In the genomic region with DNA sequence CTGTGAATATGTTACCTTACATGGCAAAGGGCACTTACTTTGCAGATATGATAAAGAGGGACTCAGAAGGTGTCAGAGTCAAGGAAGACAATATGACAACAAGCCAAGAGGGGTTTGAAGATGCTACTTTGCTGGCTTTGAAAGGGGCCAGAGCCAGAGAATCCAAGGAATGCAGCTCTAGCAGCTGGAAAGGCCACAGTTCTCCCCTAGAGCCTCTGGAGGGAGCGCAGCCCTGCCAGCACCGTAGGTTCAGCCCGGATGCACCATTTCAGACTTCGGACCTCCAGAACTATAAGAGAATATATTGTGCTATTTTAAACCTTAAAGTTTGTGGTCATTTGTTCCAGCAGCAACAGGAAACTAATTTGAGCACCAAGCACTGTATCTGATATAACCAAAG, we compare ENCODE assay signal across 22 cellular contexts.
"Had no signal": no experiment of that assay in that cellular context is flagged by ENCODE, and none has a peak within 500 bp of the region (broad histone marks: within the 10 kb centered on the region; RNA-seq: fewer than 3 reads in every experiment).

No MANE protein-coding gene starts in this region.

- H3K4me2 ChIP-seq: SK-N-SH had no signal

- H3K4me3 Mint-ChIP-seq: activated CD4-positive, alpha-beta T cell treated with anti-CD3 and anti-CD28 coated beads for 36 hours; activated CD8-positive, alpha-beta T cell treated with anti-CD3 and anti-CD28 coated beads for 36 hours; activated naive CD8-positive, alpha-beta T cell treated with anti-CD3 and anti-CD28 coated beads, Interleukin-2, amount 10 ng/mL, durations not matched to agents 7 days and 5 days had no signal

- DNase-seq: activated CD4-positive, alpha-beta T cell treated with anti-CD3 and anti-CD28 coated beads for 36 hours; activated CD8-positive, alpha-beta memory T cell treated with anti-CD3 and anti-CD28 coated beads, Interleukin-2, amount 50 U/mL, for 48 hours; activated CD8-positive, alpha-beta T cell treated with anti-CD3 and anti-CD28 coated beads for 36 hours; activated naive CD4-positive, alpha-beta T cell treated with anti-CD3 and anti-CD28 coated beads, Interleukin-2, amount 50 U/mL, for 16 hours; activated naive CD8-positive, alpha-beta T cell treated with anti-CD3 and anti-CD28 coated beads, Interleukin-2, amount 10 ng/mL, durations not matched to agents 7 days and 5 days; activated T-cell treated with anti-CD3 and anti-CD28 coated beads, Interleukin-2, amount 50 U/mL, for 1 hour; adrenal gland; anterior cingulate cortex; KG1; NCI-H1092; NCI-H1417; NCI-H1930; NCI-H345; NCI-H510A treated with DMSO at 0.1 percent for 48 hours; NCI-H69; Peyer's patch; Right ventricle myocardium superior; SJCRH30; SK-N-SH; T-helper 1 cell had no signal

- H3K4me3 ChIP-seq: adrenal gland, Peyer's patch, SJCRH30 had no signal

- H3K27me3 ChIP-seq: adrenal gland, Peyer's patch had no signal

- H3K9me3 ChIP-seq: adrenal gland, Peyer's patch, SJCRH30, SK-N-SH had no signal

- H3K9ac ChIP-seq: SK-N-SH had no signal

- H3K36me3 ChIP-seq: adrenal gland, Peyer's patch, SJCRH30 had no signal

- H3K4me1 ChIP-seq: adrenal gland, Peyer's patch, SJCRH30 had no signal

- H3K27ac Mint-ChIP-seq: activated CD4-positive, alpha-beta T cell treated with anti-CD3 and anti-CD28 coated beads for 36 hours; activated CD8-positive, alpha-beta T cell treated with anti-CD3 and anti-CD28 coated beads for 36 hours; activated naive CD8-positive, alpha-beta T cell treated with anti-CD3 and anti-CD28 coated beads, Interleukin-2, amount 10 ng/mL, durations not matched to agents 7 days and 5 days had no signal

- H3K4me1 Mint-ChIP-seq: activated CD4-positive, alpha-beta T cell treated with anti-CD3 and anti-CD28 coated beads for 36 hours; activated naive CD8-positive, alpha-beta T cell treated with anti-CD3 and anti-CD28 coated beads, Interleukin-2, amount 10 ng/mL, durations not matched to agents 7 days and 5 days had no signal

- H3K27ac ChIP-seq: adrenal gland, Peyer's patch, RWPE1, SJCRH30, VCaP had no signal
